ENCODE assay signal across 11 cellular contexts in genomic region chr2:174593041-174593440, GRCh38. TPM values are rescaled to one million over a fixed set of nuclear protein-coding genes. Genes with fewer than 3 reads are reported as not detected.
DNase-seq lines count a peak whose midpoint lies in the region; ATAC-seq and TF ChIP-seq lines count a peak whose summit lies in the region.
"Had no signal": no experiment of that assay in that cellular context is flagged by ENCODE, and none has a peak within 500 bp of the region (broad histone marks: within the 10 kb centered on the region; RNA-seq: fewer than 3 reads in every experiment).

No MANE protein-coding gene starts in this region.

- peaks cover 76% of the 10 kb centered on the region for H3K36me3 Mint-ChIP-seq in activated naive CD8-positive, alpha-beta T cell treated with anti-CD3 and anti-CD28 coated beads for 36 hours
- no peaks in the 10 kb centered on the region for H3K36me3 Mint-ChIP-seq in nephron (ENCODE audit: low read depth)

- peak overlapping the region; percentile 99 for H3K27ac Mint-ChIP-seq in activated naive CD8-positive, alpha-beta T cell treated with anti-CD3 and anti-CD28 coated beads for 36 hours
- H3K27ac Mint-ChIP-seq in nephron = peak overlapping the region; percentile 79 to 94 (median 90)

- H3K27me3 Mint-ChIP-seq in activated naive CD8-positive, alpha-beta T cell treated with anti-CD3 and anti-CD28 coated beads for 36 hours = no peaks in the 10 kb centered on the region
- no peaks in the 10 kb centered on the region for H3K27me3 Mint-ChIP-seq in nephron (ENCODE audit: low read depth)

- peak overlapping the region; percentile 42 to 85 (median 74); a peak in 17 of 20 replicates for H3K4me3 ChIP-seq in BLaER1 treated with 17β-estradiol and CSF1 and Interleukin-3, amounts not matched to agents 10 nM and 100 nM
- no peak overlapping the region for H3K4me3 ChIP-seq in HL-60 (replicated peaks; ENCODE audit: insufficient read depth, low read length)

- no peaks in the 10 kb centered on the region for H3K27me3 ChIP-seq in BLaER1 treated with 17β-estradiol and CSF1 and Interleukin-3, amounts not matched to agents 10 nM and 100 nM
- H3K27me3 ChIP-seq in HL-60 (ENCODE audit: insufficient read depth, poor library complexity, severe bottlenecking) = no peaks in the 10 kb centered on the region

- H3K9me3 ChIP-seq in BLaER1 treated with 17β-estradiol and CSF1 and Interleukin-3, amounts not matched to agents 10 nM and 100 nM (replicated peaks in 1 of 11) = peaks cover 0 to 4% (median 0%) of the 10 kb centered on the region in 11 experiments; a peak in 2 of 22 replicates

- H3K4me3 Mint-ChIP-seq in activated naive CD8-positive, alpha-beta T cell treated with anti-CD3 and anti-CD28 coated beads for 36 hours = peak overlapping the region; percentile 86
- no peak overlapping the region for H3K4me3 Mint-ChIP-seq in nephron

- ATAC-seq in sciatic nerve (no peak), omental fat pad (ENCODE audit: low FRiP score) (no peak)

- peaks cover 29 to 47% (median 40%) of the 10 kb centered on the region in 11 experiments; a peak in 21 of 22 replicates for H3K36me3 ChIP-seq in BLaER1 treated with 17β-estradiol and CSF1 and Interleukin-3, amounts not matched to agents 10 nM and 100 nM

- H4K20me1 ChIP-seq in BLaER1 treated with 17β-estradiol and CSF1 and Interleukin-3, amounts not matched to agents 10 nM and 100 nM = peaks cover 5 to 42% (median 22%) of the 10 kb centered on the region in 11 experiments; a peak in 21 of 22 replicates

- H3K4me1 ChIP-seq in BLaER1 treated with 17β-estradiol and CSF1 and Interleukin-3, amounts not matched to agents 10 nM and 100 nM = peaks cover 54 to 63% (median 57%) of the 10 kb centered on the region in 10 experiments

- H3K27ac ChIP-seq in BLaER1 treated with 17β-estradiol and CSF1 and Interleukin-3, amounts not matched to agents 10 nM and 100 nM = peak overlapping the region; percentile 93 to 100 (median 98)
- peak overlapping the region; percentile 90 for H3K27ac ChIP-seq in HL-60 (replicated peaks)

- intact Hi-C loops in sciatic nerve (cut with DNase I) = no loop called here

- peak overlapping the region; percentile 71 to 100 (median 92); a peak in 21 of 22 replicates for H3K4me2 ChIP-seq in BLaER1 treated with 17β-estradiol and CSF1 and Interleukin-3, amounts not matched to agents 10 nM and 100 nM

- H3K4me1 Mint-ChIP-seq in activated naive CD8-positive, alpha-beta T cell treated with anti-CD3 and anti-CD28 coated beads for 36 hours = peaks cover 53% of the 10 kb centered on the region
- H3K4me1 Mint-ChIP-seq in nephron = peaks cover 70% of the 10 kb centered on the region

- H3K9ac ChIP-seq in BLaER1 treated with 17β-estradiol and CSF1 and Interleukin-3, amounts not matched to agents 10 nM and 100 nM = peak overlapping the region; percentile 88 to 99 (median 94); a peak in 21 of 22 replicates

- DNase-seq in HL-60 (ENCODE audit: low read depth in 1 of 2, low spot score in 1 of 2) (no peak), GM19240 (ENCODE audit: insufficient read length, low spot score) (no peak), sciatic nerve (ENCODE audit: low spot score) (no peak), omental fat pad (ENCODE audit: low spot score) (no peak), HT-29 (ENCODE audit: low spot score) (no peak)
- DNase-seq in activated naive CD8-positive, alpha-beta T cell treated with anti-CD3 and anti-CD28 coated beads for 36 hours = no peak
- DNase-seq: activated gamma-delta T cell, Calu3, T1000 had no signal

- no peaks in the 10 kb centered on the region for H3K9me3 Mint-ChIP-seq in activated naive CD8-positive, alpha-beta T cell treated with anti-CD3 and anti-CD28 coated beads for 36 hours
- no peaks in the 10 kb centered on the region for H3K9me3 Mint-ChIP-seq in nephron

- TF ChIP-seq CTCF in HL-60 (IDR thresholded peaks at IDR 0.05; ENCODE audit: insufficient read depth, low read length) (no peak), nephron (IDR thresholded peaks at IDR 0.05; ENCODE audit: unreplicated experiment in 3 of 3) (no peak), omental fat pad (IDR thresholded peaks at IDR 0.05) (no peak)

RNA-seq across cellular contexts. Expression of gene WIPF1, which starts 4.6 kb away (rescaled TPM):
- 100 to 1,000 TPM; 384 to 391 TPM for total RNA-seq in activated naive CD8-positive, alpha-beta T cell treated with anti-CD3 and anti-CD28 coated beads for 36 hours
- total RNA-seq in sciatic nerve = 107 TPM
- 10 to 100 TPM; 20.9 to 60.1 (median 43.3) TPM for total RNA-seq in omental fat pad
- not detected in 2 replicates for total RNA-seq in HT-29 (2014; rRNA removed; shearing (Covaris generic))

Comparison
In these comparisons a context has a peak if more than half of its experiments do, and no peak if none do; other contexts are left out.
1. RNA of gene WIPF1, which starts 4.6 kb away (total RNA-seq): 384 to 391 TPM in activated naive CD8-positive, alpha-beta T cell treated with anti-CD3 and anti-CD28 coated beads for 36 hours, 107 TPM in sciatic nerve (single experiment) and 20.9 to 60.1 TPM in omental fat pad; not detected in HT-29; every median in the first group is over 10 times any median in the second.